11 cellular contexts compared by ENCODE assay signal in the genomic region with DNA sequence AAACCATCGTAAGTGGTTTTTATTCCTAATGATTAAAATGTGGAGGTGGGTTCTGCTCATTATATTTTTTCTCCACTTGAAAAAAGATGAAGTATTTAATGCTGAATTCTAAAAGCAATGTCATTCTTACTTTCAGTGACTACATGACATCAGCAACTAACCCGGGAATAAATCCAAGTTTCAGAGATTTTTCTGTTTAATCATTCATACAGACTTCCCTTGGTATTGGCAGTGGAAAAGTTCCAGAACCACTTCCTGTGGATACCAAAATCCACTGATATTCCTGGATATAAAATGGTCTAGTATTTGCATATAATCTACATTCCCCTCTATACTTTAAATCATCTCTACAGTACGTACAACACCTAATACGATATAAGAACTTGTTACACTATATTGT.
DNase-seq lines count a peak whose midpoint lies in the region; ATAC-seq and TF ChIP-seq lines count a peak whose summit lies in the region.
"Had no signal": no experiment of that assay in that cellular context is flagged by ENCODE, and none has a peak within 500 bp of the region (broad histone marks: within the 10 kb centered on the region; RNA-seq: fewer than 3 reads in every experiment).

No MANE protein-coding gene starts in this region.

- no peaks in the 10 kb centered on the region for H3K36me3 ChIP-seq in effector memory CD4-positive, alpha-beta T cell (ENCODE audit: control insufficient read depth, insufficient read depth, low read length)

- ATAC-seq in GM19035 (IDR thresholded peaks at IDR 0.05; ENCODE audit: unreplicated experiment) (no peak), GM18907 (IDR thresholded peaks at IDR 0.05; ENCODE audit: unreplicated experiment) (no peak)
- ATAC-seq: esophagus mucosa; natural killer cell treated with Interleukin-12 subunit alpha and Interleukin-12 subunit beta and Interleukin-15 and Interleukin-18, amount 100 ng/mL, for 72 hours had no signal

- H3K4me3 ChIP-seq in AG09309 (ENCODE audit: control insufficient read depth, low read depth, low read length) (no peak overlapping the region), LNCaP clone FGC (ENCODE audit: low read depth, low read length) (no peak overlapping the region), coronary artery (no peak overlapping the region)
- H3K4me3 ChIP-seq in effector memory CD4-positive, alpha-beta T cell (ENCODE audit: insufficient read depth, low read depth, low read length, poor library complexity, severe bottlenecking), result no peak overlapping the region

- TF ChIP-seq CTCF in AG09309 (IDR thresholded peaks at IDR 0.05; ENCODE audit: control insufficient read depth, insufficient read depth, low read depth, low read length, missing control alignments) (no peak), LNCaP clone FGC (IDR thresholded peaks at IDR 0.05; ENCODE audit: control insufficient read depth, extremely low read depth, insufficient read depth) (no peak), coronary artery (IDR thresholded peaks at IDR 0.05) (no peak), GM13976 (IDR thresholded peaks at IDR 0.05; ENCODE audit: borderline replicate concordance, control extremely low read depth, extremely low read depth, insufficient read depth, missing control alignments) (no peak)

- DNase-seq in AG09309 (ENCODE audit: low read depth) (peak; percentile 83), LNCaP clone FGC (ENCODE audit: low read depth) (peak; percentile 70), coronary artery (ENCODE audit: low spot score) (no peak), non-pigmented ciliary epithelial cell (ENCODE audit: low read depth) (peak; percentile 72), GM13976 (ENCODE audit: low spot score) (no peak)
- DNase-seq in effector memory CD4-positive, alpha-beta T cell, result no peak
- DNase-seq: NCI-H1694 had no signal

- H3K27ac ChIP-seq in coronary artery, result peak overlapping the region; percentile 61 to 84
- H3K27ac ChIP-seq in effector memory CD4-positive, alpha-beta T cell (ENCODE audit: insufficient read depth, low read length, poor library complexity, severe bottlenecking), result no peak overlapping the region

- in situ Hi-C loops in GM13976 (cut with MboI; ENCODE audit: low sequenced_read_pairs, unreplicated experiment), result no loop called here

- no peaks in the 10 kb centered on the region for H3K27me3 ChIP-seq in effector memory CD4-positive, alpha-beta T cell (replicated peaks; ENCODE audit: control insufficient read depth, insufficient read depth, low read length, poor library complexity, severe bottlenecking)

- H3K9me3 ChIP-seq in effector memory CD4-positive, alpha-beta T cell (ENCODE audit: control insufficient read depth, low read length), result no peaks in the 10 kb centered on the region

- H3K4me1 ChIP-seq in effector memory CD4-positive, alpha-beta T cell (ENCODE audit: control insufficient read depth, insufficient read depth, low read length, poor library complexity, severe bottlenecking), result no peaks in the 10 kb centered on the region

Comparison
In these comparisons a context has a peak if more than half of its experiments do, and no peak if none do; other contexts are left out.
1. DNase-seq: peak in AG09309 (single experiment), LNCaP clone FGC (single experiment) and non-pigmented ciliary epithelial cell (single experiment); none in coronary artery (single experiment), effector memory CD4-positive, alpha-beta T cell (0 of 3) and GM13976 (single experiment).